ENCODE assay signal across 20 cellular contexts in the genomic region with DNA sequence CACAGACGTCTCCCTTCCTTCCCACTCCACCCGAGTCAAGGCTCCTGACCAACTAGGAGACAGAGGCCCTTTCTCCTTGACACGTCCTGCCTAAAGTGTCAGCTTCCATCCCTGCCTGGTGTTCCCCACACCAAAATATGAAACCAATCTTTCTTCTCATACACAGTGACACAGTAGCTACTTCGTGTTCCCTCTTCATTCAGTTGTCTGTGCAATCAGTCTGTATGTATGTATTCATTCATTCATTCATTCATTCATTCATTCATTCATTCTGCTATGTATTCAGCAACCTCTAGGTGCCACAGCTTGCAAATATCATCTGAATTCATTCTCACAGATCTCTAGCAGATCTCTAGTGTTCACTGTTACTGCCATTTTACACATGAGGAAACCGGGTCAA.
"Had no signal": no experiment of that assay in that cellular context is flagged by ENCODE, and none has a peak within 500 bp of the region (broad histone marks: within the 10 kb centered on the region; RNA-seq: fewer than 3 reads in every experiment).

No MANE protein-coding gene starts in this region.

- ATAC-seq: foreskin keratinocyte, gastroesophageal sphincter, heart left ventricle, left cardiac atrium, left lung, left ventricle myocardium superior, lower lobe of right lung, mucosa of descending colon had no signal

- DNase-seq: colonic mucosa; cortex of kidney; effector memory CD4-positive, alpha-beta T cell; foreskin keratinocyte; heart left ventricle; left cardiac atrium; left lung; left ventricle myocardium superior; lower lobe of right lung; mesenchymal stem cell; mucosa of descending colon had no signal

- H3K27ac Mint-ChIP-seq: dendritic cell treated with granulocyte-macrophage colony-stimulating factor and Interleukin-4, amounts not matched to agents 40 ng/mL and 50 ng/mL, for 4 days; mesothelial cell of epicardium had no signal

- H3K9me3 Mint-ChIP-seq: dendritic cell treated with granulocyte-macrophage colony-stimulating factor and Interleukin-4, amounts not matched to agents 40 ng/mL and 50 ng/mL, for 4 days; mesothelial cell of epicardium had no signal

- H3K79me2 ChIP-seq: hepatocyte had no signal

- H2AFZ ChIP-seq: hepatocyte had no signal

- H3K27ac ChIP-seq: colonic mucosa, esophagus muscularis mucosa, foreskin keratinocyte, gastroesophageal sphincter, heart left ventricle, hepatocyte, left lung, lower lobe of right lung had no signal

- H3K27me3 ChIP-seq: colonic mucosa, foreskin keratinocyte, hepatocyte, left lung had no signal

- H3K4me2 ChIP-seq: hepatocyte had no signal

- H3K9me3 ChIP-seq: colonic mucosa, esophagus muscularis mucosa, gastroesophageal sphincter, heart left ventricle, left lung, lower lobe of right lung, mucosa of descending colon had no signal

- H3K36me3 Mint-ChIP-seq: mesothelial cell of epicardium had no signal

- H3K4me3 Mint-ChIP-seq: dendritic cell treated with granulocyte-macrophage colony-stimulating factor and Interleukin-4, amounts not matched to agents 40 ng/mL and 50 ng/mL, for 4 days; mesothelial cell of epicardium had no signal

- H3K4me1 ChIP-seq: colonic mucosa, esophagus muscularis mucosa, foreskin keratinocyte, gastroesophageal sphincter, heart left ventricle, left lung, lower lobe of right lung had no signal

- H3K36me3 ChIP-seq: colonic mucosa, esophagus muscularis mucosa, gastroesophageal sphincter, heart left ventricle, left lung, lower lobe of right lung had no signal

- H3K27me3 Mint-ChIP-seq: dendritic cell treated with granulocyte-macrophage colony-stimulating factor and Interleukin-4, amounts not matched to agents 40 ng/mL and 50 ng/mL, for 4 days had no signal

- H3K4me3 ChIP-seq: colonic mucosa, esophagus muscularis mucosa, gastroesophageal sphincter, heart left ventricle, hepatocyte, left lung, lower lobe of right lung, mucosa of descending colon had no signal

- H3K4me1 Mint-ChIP-seq: mesothelial cell of epicardium had no signal

- FAIRE-seq: endothelial cell of umbilical vein, frontal cortex, islet of Langerhans, keratinocyte had no signal
